ENCODE assay signal across 28 cellular contexts in genomic region chr14:75568791-75569190, GRCh38. TPM values are rescaled to one million over a fixed set of nuclear protein-coding genes. Genes with fewer than 3 reads are reported as not detected.
DNase-seq lines count a peak whose midpoint lies in the region; ATAC-seq, FAIRE-seq and TF ChIP-seq lines count a peak whose summit lies in the region.
"Had no signal": no experiment of that assay in that cellular context is flagged by ENCODE, and none has a peak within 500 bp of the region (broad histone marks: within the 10 kb centered on the region; RNA-seq: fewer than 3 reads in every experiment).

No MANE protein-coding gene starts in this region.

- TF ChIP-seq RAD21 in K562 (CRISPR knock-in tag; conservative IDR thresholded peaks at IDR 0.05 in 1 of 2, IDR thresholded peaks at IDR 0.05 in 1 of 2) = no peak

- H3K9me3 ChIP-seq in T-helper 17 cell (ENCODE audit: control insufficient read depth, low read length, poor library complexity, severe bottlenecking) (no peaks in the 10 kb centered on the region), K562 (replicated peaks; ENCODE audit: control insufficient read depth, insufficient read depth, low read depth, low read length) (no peaks in the 10 kb centered on the region)
- H3K9me3 ChIP-seq: ascending aorta, Peyer's patch, SJCRH30, suprapubic skin, uterus had no signal

- H3K79me2 ChIP-seq in K562 (ENCODE audit: control insufficient read depth, insufficient read depth, low read length) = no peaks in the 10 kb centered on the region

- no peak for TF ChIP-seq CTCF in GM12865 (IDR thresholded peaks at IDR 0.05; ENCODE audit: insufficient read depth, low read depth, low read length, missing control alignments)
- TF ChIP-seq CTCF in K562 (IDR thresholded peaks at IDR 0.05 in 2 of 3, conservative IDR thresholded peaks at IDR 0.05 in 1 of 3; ENCODE audit: insufficient read depth in 2 of 3, low read depth in 1 of 3, low read length in 3 of 3) = no peak
- TF ChIP-seq CTCF in lower leg skin (IDR thresholded peaks at IDR 0.05) = no peak

- no peak overlapping the region for H3K27ac Mint-ChIP-seq in activated CD4-positive, alpha-beta T cell treated with anti-CD3 and anti-CD28 coated beads, Interleukin-2, amount 10 ng/mL, durations not matched to agents 7 days and 5 days
- peak overlapping the region; percentile 98 for H3K27ac Mint-ChIP-seq in T-helper 17 cell

- CTCF ChIA-PET in activated CD4-positive, alpha-beta T cell treated with anti-CD3 and anti-CD28 coated beads, Interleukin-2, amount 10 ng/mL, durations not matched to agents 7 days and 5 days (lab: Charles Lee) = interaction anchor here (0.9 to 2.7 kb wide), 4 partner anchors 9 to 78 kb away, joined by 3 to 13 read pairs (median 3); partner anchors contain the start of gene FLVCR2
- CTCF ChIA-PET in K562 (lab: Yijun Ruan, JAX; ENCODE audit: low intra/inter-chr PET ratio) = no interaction called here

- H3K4me3 ChIP-seq in GM12865 (ENCODE audit: low read depth, low read length) (no peak overlapping the region), K562 (no peak overlapping the region), lower leg skin (ENCODE audit: low read depth, poor library complexity, severe bottlenecking) (no peak overlapping the region)
- H3K4me3 ChIP-seq: ascending aorta, Peyer's patch, SJCRH30, suprapubic skin, uterus had no signal

- no peak overlapping the region for H2AFZ ChIP-seq in K562 (ENCODE audit: low read depth, low read length)

- in situ Hi-C loops in K562 (cut with MboI) = loop anchor here (10.0 kb wide), 1 partner anchor 264 kb away; no protein-coding TSS in a partner anchor

- H3K27me3 ChIP-seq in K562 (ENCODE audit: control insufficient read depth in 2 of 2, insufficient read depth in 2 of 2, low read length in 2 of 2) = peaks cover 13 to 56% of the 10 kb centered on the region in 2 experiments; a peak in 4 of 5 replicates
- H3K27me3 ChIP-seq: ascending aorta, Peyer's patch, SJCRH30, suprapubic skin, uterus had no signal

- intact Hi-C loops in K562 (cut with micrococcal nuclease) (no loop called here), lower leg skin (cut with DNase I; ENCODE audit: low total_unique reads) (no loop called here)

- POLR2A ChIA-PET in activated CD4-positive, alpha-beta T cell treated with anti-CD3 and anti-CD28 coated beads, Interleukin-2, amount 10 ng/mL, durations not matched to agents 7 days and 5 days (lab: Charles Lee) = no interaction called here
- POLR2A ChIA-PET in K562 (lab: Yijun Ruan, JAX) = no interaction called here

- H3K9me3 Mint-ChIP-seq in activated CD4-positive, alpha-beta T cell treated with anti-CD3 and anti-CD28 coated beads, Interleukin-2, amount 10 ng/mL, durations not matched to agents 7 days and 5 days = no peaks in the 10 kb centered on the region

- no peaks in the 10 kb centered on the region for H3K27me3 Mint-ChIP-seq in activated CD4-positive, alpha-beta T cell treated with anti-CD3 and anti-CD28 coated beads, Interleukin-2, amount 10 ng/mL, durations not matched to agents 7 days and 5 days
- H3K27me3 Mint-ChIP-seq in T-helper 17 cell = peaks cover 8% of the 10 kb centered on the region

- H3K4me1 ChIP-seq in K562 (replicated peaks in 1 of 2; ENCODE audit: control insufficient read depth in 2 of 2, insufficient read depth in 2 of 2, low read length in 2 of 2) = no peaks in the 10 kb centered on the region
- H3K4me1 ChIP-seq: ascending aorta, Peyer's patch, SJCRH30, suprapubic skin, uterus had no signal

- WGBS in K562 (ENCODE audit: insufficient coverage, low coverage, missing lambda C conversion rate) = 0% methylated on average over 5 of the region's 6 CpGs
- WGBS in lower leg skin, 2 donors = 89 to 90% methylated on average over 6 of the region's 6 CpGs

- no peak overlapping the region for H3K4me2 ChIP-seq in K562 (ENCODE audit: insufficient read depth, low read length)

- no TSS peak for BruUV-seq in K562 (replicated peaks; lab: Mats Ljungman, UMichigan)

- no peak overlapping the region for H3K27ac ChIP-seq in K562 (ENCODE audit: extremely low read depth, low read depth, low read length)
- H3K27ac ChIP-seq: ascending aorta, HL-60, Peyer's patch, SJCRH30, suprapubic skin, uterus had no signal

- no peak for TF ChIP-seq EP300 in K562 (IDR thresholded peaks at IDR 0.05; ENCODE audit: low read length)

- H3K4me1 Mint-ChIP-seq in activated CD4-positive, alpha-beta T cell treated with anti-CD3 and anti-CD28 coated beads, Interleukin-2, amount 10 ng/mL, durations not matched to agents 7 days and 5 days = peaks cover 50% of the 10 kb centered on the region
- peaks cover 37% of the 10 kb centered on the region for H3K4me1 Mint-ChIP-seq in T-helper 17 cell

- no peaks in the 10 kb centered on the region for H3K36me3 ChIP-seq in K562 (ENCODE audit: control insufficient read depth, insufficient read depth, low read length)
- H3K36me3 ChIP-seq: ascending aorta, Peyer's patch, SJCRH30, suprapubic skin, uterus had no signal

- no peaks in the 10 kb centered on the region for H3K36me3 Mint-ChIP-seq in activated CD4-positive, alpha-beta T cell treated with anti-CD3 and anti-CD28 coated beads, Interleukin-2, amount 10 ng/mL, durations not matched to agents 7 days and 5 days (ENCODE audit: low read depth)
- H3K36me3 Mint-ChIP-seq in T-helper 17 cell (ENCODE audit: low read depth) = peaks cover 8% of the 10 kb centered on the region

- no peaks in the 10 kb centered on the region for H4K20me1 ChIP-seq in K562 (replicated peaks; ENCODE audit: control insufficient read depth, insufficient read depth, low read length)

- H3K9me1 ChIP-seq in K562 (ENCODE audit: control insufficient read depth, insufficient read depth, low read length) = no peaks in the 10 kb centered on the region

- peak; percentile 55 to 64 for DNase-seq in activated CD4-positive, alpha-beta T cell treated with anti-CD3 and anti-CD28 coated beads, Interleukin-2, amount 50 U/mL, for 48 hours
- no peak for DNase-seq in activated CD4-positive, alpha-beta T cell treated with anti-CD3 and anti-CD28 coated beads, Interleukin-2, amount 10 ng/mL, durations not matched to agents 7 days and 5 days
- DNase-seq in GM12865 (ENCODE audit: low read depth) = peak; percentile 56
- no peak for DNase-seq in T-helper 17 cell
- no peak for DNase-seq in K562 (ENCODE audit: extremely low read depth in 1 of 4, low spot score in 3 of 4)
- DNase-seq in COLO668 (lab: John Stamatoyannopoulos, UW; ENCODE audit: unreplicated experiment) = no peak
- no peak for DNase-seq in frontal cortex (ENCODE audit: low spot score in 2 of 2)
- DNase-seq in lower leg skin (ENCODE audit: low spot score in 2 of 2) = no peak
- DNase-seq: activated CD8-positive, alpha-beta memory T cell treated with anti-CD3 and anti-CD28 coated beads for 24 hours; activated gamma-delta T cell treated with Interleukin-2 at 50 U/mL for 16 hours; Calu3; central memory CD4-positive, alpha-beta T cell; glutamatergic neuron; kidney glomerular epithelial cell; mammary epithelial cell; NCI-H510A treated with DMSO at 0.1 percent for 48 hours; NK-92 treated with Interleukin-12 subunit alpha and Interleukin-12 subunit beta, amount 100 ng/mL, for 24 hours; Peyer's patch; SJCRH30; small intestine; uterus had no signal

- FAIRE-seq in K562 (lab: Jason Lieb, UNC) (no peak), frontal cortex (lab: Jason Lieb, UNC) (no peak)
- FAIRE-seq: HepG2, small intestine had no signal

- H3K9ac ChIP-seq in K562 (ENCODE audit: insufficient read depth in 1 of 2, low read depth in 2 of 2, low read length in 2 of 2) = no peak overlapping the region

- H3K4me3 Mint-ChIP-seq in activated CD4-positive, alpha-beta T cell treated with anti-CD3 and anti-CD28 coated beads, Interleukin-2, amount 10 ng/mL, durations not matched to agents 7 days and 5 days = no peak overlapping the region
- no peak overlapping the region for H3K4me3 Mint-ChIP-seq in T-helper 17 cell

- no peak for TF ChIP-seq POLR2A in K562 (conservative IDR thresholded peaks at IDR 0.05)
- TF ChIP-seq POLR2A in lower leg skin (IDR thresholded peaks at IDR 0.05) = no peak

- ATAC-seq in T-helper 17 cell (no peak), K562 (no peak)
- ATAC-seq: HepG2 had no signal

RNA-seq across cellular contexts. Expression of gene FLVCR2, which starts 9.6 kb away (rescaled TPM):
- total RNA-seq in activated CD4-positive, alpha-beta T cell treated with anti-CD3 and anti-CD28 coated beads, Interleukin-2, amount 10 ng/mL, durations not matched to agents 7 days and 5 days = 1 to 10 TPM; 1.1 to 6.2 TPM
- 1 to 10 TPM; 6.5 to 8.1 TPM for total RNA-seq in T-helper 17 cell
- total RNA-seq in K562 (2011; cell fraction: chromatin; rRNA removed; ENCODE audit: low replicate concordance) = 0.09 TPM in 1 of 2 replicates, not detected in the other
- total RNA-seq in K562 (2011; cell fraction: nucleolus; rRNA removed) = not detected in 2 replicates
- not detected in 2 replicates for total RNA-seq in K562 (2011; cell fraction: nucleoplasm; rRNA removed)
- not detected in 2 replicates for total RNA-seq in K562 (2014; rRNA removed)
- total RNA-seq in K562 (2014; rRNA removed; fragmentation: Illumina TruSeq; extraction: Trizol) = not detected in 2 replicates
- 0.11 TPM in 1 of 2 replicates, not detected in the other for total RNA-seq in K562 (2015; rRNA removed; fragmentation: Illumina TruSeq; extraction: Trizol)
- 1.5 and 3.2 TPM in 2 replicates for total RNA-seq in K562 (2021)
- polyA plus RNA-seq in K562 (2011; rRNA removed) = 0.08 TPM in 1 of 2 replicates, not detected in the other
- 0.15 TPM in 1 of 2 replicates, not detected in the other for polyA plus RNA-seq in K562 (2011; cell fraction: cytosol; rRNA removed)
- not detected in 2 replicates for polyA plus RNA-seq in K562 (2011; cell fraction: nucleus; rRNA removed)
- polyA plus RNA-seq in K562 (2012) = 0.11 and 0.13 TPM in 2 replicates
- polyA plus RNA-seq in K562 (2014; fragmentation: Illumina TruSeq; extraction: Trizol) = not detected in 2 replicates
- polyA plus RNA-seq in K562 (2014; fragmentation: Nextera tagmentation; extraction: Ambion mirVana) = not detected
- polyA plus RNA-seq in K562 (2014; rRNA removed) = not detected in 2 replicates
- polyA minus RNA-seq in K562 (2011; rRNA and poly(A)+ RNA removed) = not detected in 2 replicates
- not detected in 2 replicates for polyA minus RNA-seq in K562 (2011; cell fraction: cytosol; rRNA and poly(A)+ RNA removed)
- polyA minus RNA-seq in K562 (2011; cell fraction: nucleus; rRNA and poly(A)+ RNA removed) = 0.22 TPM in 1 of 2 replicates, not detected in the other
- total RNA-seq in frontal cortex = 2.9 TPM
- total RNA-seq in lower leg skin = 10 to 100 TPM; 11.8 to 24.3 (median 16.7) TPM

RNA-seq across cellular contexts. Expression of gene BATF, which starts 46.5 kb away (rescaled TPM):
- 10 to 100 TPM; 39.4 to 41.0 TPM for total RNA-seq in activated CD4-positive, alpha-beta T cell treated with anti-CD3 and anti-CD28 coated beads, Interleukin-2, amount 10 ng/mL, durations not matched to agents 7 days and 5 days
- total RNA-seq in T-helper 17 cell (10 to 100 TPM; 20.3 to 21.3 TPM), K562 (2014; rRNA removed) (1.0 and 3.4 TPM in 2 replicates), K562 (2014; rRNA removed; fragmentation: Illumina TruSeq; extraction: Trizol) (0.26 TPM in 1 of 2 replicates, not detected in the other), K562 (2015; rRNA removed; fragmentation: Illumina TruSeq; extraction: Trizol) (2.1 and 2.9 TPM in 2 replicates), K562 (2021) (0.31 and 0.49 TPM in 2 replicates), frontal cortex (0.82 TPM), lower leg skin (1 to 10 TPM; 2.1 to 7.3 (median 4.6) TPM)
- not detected in 2 replicates for total RNA-seq in K562 (2011; cell fraction: chromatin; rRNA removed; ENCODE audit: low replicate concordance)
- total RNA-seq in K562 (2011; cell fraction: nucleolus; rRNA removed) = 0.50 TPM in 1 of 2 replicates, not detected in the other
- total RNA-seq in K562 (2011; cell fraction: nucleoplasm; rRNA removed) = not detected in 2 replicates
- polyA plus RNA-seq in K562 (2011; rRNA removed) (0.32 TPM in 1 of 2 replicates, not detected in the other), K562 (2014; fragmentation: Illumina TruSeq; extraction: Trizol) (0.55 and 1.1 TPM in 2 replicates), K562 (2014; fragmentation: Nextera tagmentation; extraction: Ambion mirVana) (under 1 TPM; 0.13 to 0.28 TPM), K562 (2014; rRNA removed) (1.0 and 1.3 TPM in 2 replicates)
- 0.31 and 0.58 TPM in 2 replicates for polyA plus RNA-seq in K562 (2011; cell fraction: cytosol; rRNA removed)
- not detected in 2 replicates for polyA plus RNA-seq in K562 (2011; cell fraction: nucleus; rRNA removed)
- polyA plus RNA-seq in K562 (2012) = 1.8 and 2.3 TPM in 2 replicates
- not detected in 2 replicates for polyA minus RNA-seq in K562 (2011; rRNA and poly(A)+ RNA removed)
- not detected in 2 replicates for polyA minus RNA-seq in K562 (2011; cell fraction: cytosol; rRNA and poly(A)+ RNA removed)
- polyA minus RNA-seq in K562 (2011; cell fraction: nucleus; rRNA and poly(A)+ RNA removed) = not detected in 2 replicates
- total RNA-seq: A673, ascending aorta, H4, mammary epithelial cell, SJCRH30 had no signal
- polyA plus RNA-seq: BJ, mammary epithelial cell had no signal

Comparison
In these comparisons a context has a peak if more than half of its experiments do, and no peak if none do; other contexts are left out.
1. DNase-seq: peak in activated CD4-positive, alpha-beta T cell treated with anti-CD3 and anti-CD28 coated beads, Interleukin-2, amount 50 U/mL, for 48 hours (2 of 2) and GM12865 (single experiment); none in activated CD4-positive, alpha-beta T cell treated with anti-CD3 and anti-CD28 coated beads, Interleukin-2, amount 10 ng/mL, durations not matched to agents 7 days and 5 days (single experiment), T-helper 17 cell (0 of 3), K562 (0 of 4), COLO668 (single experiment), frontal cortex (0 of 2) and lower leg skin (0 of 2).